ENCODE assay signal across 2 cellular contexts in genomic region chr12:131860472-131861260, GRCh38.
A peak's percentile ranks its signal among the peaks of the same experiment; 100 is the strongest.
TF ChIP-seq lines count a peak whose summit lies in the region.

No MANE protein-coding gene starts in this region.

TF ChIP-seq in Ishikawa, 13 proteins besides CTCF, POLR2A, EP300 and RAD21 (continued from another document):
- TF ChIP-seq USF1 (IDR thresholded peaks at IDR 0.05) (no peak), FOXM1 (IDR thresholded peaks at IDR 0.05; ENCODE audit: borderline replicate concordance, low read depth) (no peak), MAX (IDR thresholded peaks at IDR 0.05) (peak; percentile 30; the same call in 1 of the 2 replicates), YY1 (IDR thresholded peaks at IDR 0.05; ENCODE audit: low read depth) (no peak), CEBPB (IDR thresholded peaks at IDR 0.05) (peak; percentile 89), NFIC (IDR thresholded peaks at IDR 0.05) (peak; percentile 76)
- TF ChIP-seq, protein P1, sequence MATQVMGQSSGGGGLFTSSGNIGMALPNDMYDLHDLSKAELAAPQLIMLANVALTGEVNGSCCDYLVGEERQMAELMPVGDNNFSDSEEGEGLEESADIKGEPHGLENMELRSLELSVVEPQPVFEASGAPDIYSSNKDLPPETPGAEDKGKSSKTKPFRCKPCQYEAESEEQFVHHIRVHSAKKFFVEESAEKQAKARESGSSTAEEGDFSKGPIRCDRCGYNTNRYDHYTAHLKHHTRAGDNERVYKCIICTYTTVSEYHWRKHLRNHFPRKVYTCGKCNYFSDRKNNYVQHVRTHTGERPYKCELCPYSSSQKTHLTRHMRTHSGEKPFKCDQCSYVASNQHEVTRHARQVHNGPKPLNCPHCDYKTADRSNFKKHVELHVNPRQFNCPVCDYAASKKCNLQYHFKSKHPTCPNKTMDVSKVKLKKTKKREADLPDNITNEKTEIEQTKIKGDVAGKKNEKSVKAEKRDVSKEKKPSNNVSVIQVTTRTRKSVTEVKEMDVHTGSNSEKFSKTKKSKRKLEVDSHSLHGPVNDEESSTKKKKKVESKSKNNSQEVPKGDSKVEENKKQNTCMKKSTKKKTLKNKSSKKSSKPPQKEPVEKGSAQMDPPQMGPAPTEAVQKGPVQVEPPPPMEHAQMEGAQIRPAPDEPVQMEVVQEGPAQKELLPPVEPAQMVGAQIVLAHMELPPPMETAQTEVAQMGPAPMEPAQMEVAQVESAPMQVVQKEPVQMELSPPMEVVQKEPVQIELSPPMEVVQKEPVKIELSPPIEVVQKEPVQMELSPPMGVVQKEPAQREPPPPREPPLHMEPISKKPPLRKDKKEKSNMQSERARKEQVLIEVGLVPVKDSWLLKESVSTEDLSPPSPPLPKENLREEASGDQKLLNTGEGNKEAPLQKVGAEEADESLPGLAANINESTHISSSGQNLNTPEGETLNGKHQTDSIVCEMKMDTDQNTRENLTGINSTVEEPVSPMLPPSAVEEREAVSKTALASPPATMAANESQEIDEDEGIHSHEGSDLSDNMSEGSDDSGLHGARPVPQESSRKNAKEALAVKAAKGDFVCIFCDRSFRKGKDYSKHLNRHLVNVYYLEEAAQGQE (IDR thresholded peaks at IDR 0.05; ENCODE audit: low read depth) = no peak

TF ChIP-seq in SK-N-SH, 30 proteins besides CTCF, POLR2A, EP300 and RAD21 (continued from another document):
- TF ChIP-seq PBX3 (IDR thresholded peaks at IDR 0.05) (no peak), RFX5 (IDR thresholded peaks at IDR 0.05; ENCODE audit: low read length) (no peak), JUND (IDR thresholded peaks at IDR 0.05) (no peak), GABPA (IDR thresholded peaks at IDR 0.05; ENCODE audit: low read depth) (no peak)
TF ChIP-seq in SK-N-SH: peak in this region for 0.
